In genomic region chr11:5174934-5175333, GRCh38 we compare ENCODE assay signal across 1 cellular context.
TF ChIP-seq lines count a peak whose summit lies in the region.

No MANE protein-coding gene starts in this region.

TF ChIP-seq in K562, 482 proteins besides CTCF, POLR2A, EP300 and RAD21:
- TF ChIP-seq BCOR (IDR thresholded peaks at IDR 0.05) (peak; percentile 33; the same call in 1 of the 2 replicates), CC2D1A (IDR thresholded peaks at IDR 0.05) (peak; percentile 55; the same call in 1 of the 2 replicates), MYBL2 (IDR thresholded peaks at IDR 0.05; ENCODE audit: low read depth) (0 out of 2 replicates have a peak, but pooled peaks have one; percentile 14), MYBL2 (CRISPR knock-in tag; IDR thresholded peaks at IDR 0.05; ENCODE audit: borderline replicate concordance) (no peak), NONO (IDR thresholded peaks at IDR 0.05; ENCODE audit: low read depth in 2 of 2, low read length in 1 of 2) (no peak), RBM25 (IDR thresholded peaks at IDR 0.05; ENCODE audit: low read depth, low read length, severe bottlenecking) (peak; percentile 0)
- TF ChIP-seq, protein P1, sequence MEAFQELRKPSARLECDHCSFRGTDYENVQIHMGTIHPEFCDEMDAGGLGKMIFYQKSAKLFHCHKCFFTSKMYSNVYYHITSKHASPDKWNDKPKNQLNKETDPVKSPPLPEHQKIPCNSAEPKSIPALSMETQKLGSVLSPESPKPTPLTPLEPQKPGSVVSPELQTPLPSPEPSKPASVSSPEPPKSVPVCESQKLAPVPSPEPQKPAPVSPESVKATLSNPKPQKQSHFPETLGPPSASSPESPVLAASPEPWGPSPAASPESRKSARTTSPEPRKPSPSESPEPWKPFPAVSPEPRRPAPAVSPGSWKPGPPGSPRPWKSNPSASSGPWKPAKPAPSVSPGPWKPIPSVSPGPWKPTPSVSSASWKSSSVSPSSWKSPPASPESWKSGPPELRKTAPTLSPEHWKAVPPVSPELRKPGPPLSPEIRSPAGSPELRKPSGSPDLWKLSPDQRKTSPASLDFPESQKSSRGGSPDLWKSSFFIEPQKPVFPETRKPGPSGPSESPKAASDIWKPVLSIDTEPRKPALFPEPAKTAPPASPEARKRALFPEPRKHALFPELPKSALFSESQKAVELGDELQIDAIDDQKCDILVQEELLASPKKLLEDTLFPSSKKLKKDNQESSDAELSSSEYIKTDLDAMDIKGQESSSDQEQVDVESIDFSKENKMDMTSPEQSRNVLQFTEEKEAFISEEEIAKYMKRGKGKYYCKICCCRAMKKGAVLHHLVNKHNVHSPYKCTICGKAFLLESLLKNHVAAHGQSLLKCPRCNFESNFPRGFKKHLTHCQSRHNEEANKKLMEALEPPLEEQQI (IDR thresholded peaks at IDR 0.05), result 0 out of 2 replicates have a peak, but pooled peaks have one; percentile 59
